17 cellular contexts compared by ENCODE assay signal in the genomic region with DNA sequence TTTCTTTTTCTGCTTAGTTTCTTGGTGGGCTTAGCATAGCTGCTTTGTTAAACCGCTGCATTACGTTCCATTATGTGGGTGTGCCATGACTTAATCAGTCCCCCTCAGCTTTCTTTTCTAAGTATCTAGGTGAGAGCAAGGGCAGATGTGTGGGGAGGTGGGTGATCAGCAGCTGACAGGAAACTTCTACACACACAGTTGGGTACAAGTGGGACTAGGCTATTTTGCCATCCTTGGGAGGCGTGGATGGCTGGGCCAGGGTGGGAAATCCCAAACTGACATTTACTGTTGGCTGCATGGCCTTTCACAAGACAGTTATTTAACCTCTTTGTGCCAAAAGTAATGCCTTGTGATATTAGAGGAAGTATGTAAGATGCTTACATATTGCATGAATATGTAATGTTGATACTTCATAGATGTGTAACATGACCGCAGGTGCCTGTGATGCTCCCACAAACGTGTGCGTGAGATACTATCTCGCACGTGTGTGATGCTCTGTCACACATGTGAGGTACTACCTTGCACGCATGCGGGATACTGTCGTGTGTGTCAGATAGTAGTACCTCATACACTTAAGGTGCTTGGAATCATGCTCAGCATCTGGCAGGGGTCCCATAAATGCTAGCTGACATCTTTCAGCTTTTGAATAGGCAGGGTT.
DNase-seq lines count a peak whose midpoint lies in the region; ATAC-seq and TF ChIP-seq lines count a peak whose summit lies in the region.
"Had no signal": no experiment of that assay in that cellular context is flagged by ENCODE, and none has a peak within 500 bp of the region (broad histone marks: within the 10 kb centered on the region; RNA-seq: fewer than 3 reads in every experiment).

No MANE protein-coding gene starts in this region.

- no peaks in the 10 kb centered on the region for H3K36me3 Mint-ChIP-seq in endodermal cell (ENCODE audit: low read depth)

- H3K36me3 ChIP-seq in DND-41 (ENCODE audit: insufficient read depth, low read length): no peaks in the 10 kb centered on the region
- no peaks in the 10 kb centered on the region for H3K36me3 ChIP-seq in Loucy (ENCODE audit: insufficient read depth, low read length)
- no peaks in the 10 kb centered on the region for H3K36me3 ChIP-seq in endodermal cell (ENCODE audit: control insufficient read depth, insufficient read depth, low read length)
- no peaks in the 10 kb centered on the region for H3K36me3 ChIP-seq in parathyroid adenoma (ENCODE audit: control insufficient read depth, insufficient read depth, low read length)

- H3K4me3 ChIP-seq in DND-41 (ENCODE audit: low read depth in 1 of 2, low read length in 2 of 2): no peak overlapping the region
- no peak overlapping the region for H3K4me3 ChIP-seq in Loucy (ENCODE audit: low read length, poor library complexity, severe bottlenecking)
- H3K4me3 ChIP-seq in endodermal cell (ENCODE audit: low read length): no peak overlapping the region
- no peak overlapping the region for H3K4me3 ChIP-seq in parathyroid adenoma (ENCODE audit: low read depth, low read length)
- H3K4me3 ChIP-seq: A549, GM23338, MG63 had no signal

- H3K4me1 Mint-ChIP-seq in endodermal cell: peaks cover 16% of the 10 kb centered on the region

- no peaks in the 10 kb centered on the region for H3K9me2 ChIP-seq in Loucy (replicated peaks; ENCODE audit: low read depth, low read length)

- no peak overlapping the region for H3K27ac ChIP-seq in DND-41 (ENCODE audit: low read length)
- no peak overlapping the region for H3K27ac ChIP-seq in endodermal cell (ENCODE audit: low read depth, low read length)
- peak overlapping the region; percentile 55 for H3K27ac ChIP-seq in parathyroid adenoma
- H3K27ac ChIP-seq: KMS-11 had no signal

- H3K9ac ChIP-seq in DND-41 (ENCODE audit: low read depth, low read length): no peak overlapping the region
- H3K9ac ChIP-seq in Loucy (ENCODE audit: low read depth, low read length, poor library complexity, severe bottlenecking): no peak overlapping the region
- H3K9ac ChIP-seq in endodermal cell (ENCODE audit: extremely low read depth, low read length, poor library complexity, severe bottlenecking): no peak overlapping the region
- H3K9ac ChIP-seq in parathyroid adenoma: no peak overlapping the region
- H3K9ac ChIP-seq: KMS-11 had no signal

- peaks cover 10% of the 10 kb centered on the region; the same call in 1 of the 2 replicates for H3F3A ChIP-seq in Loucy (ENCODE audit: low read depth)

- H3K9me3 ChIP-seq in DND-41 (ENCODE audit: insufficient read depth, low read length, severe bottlenecking): no peaks in the 10 kb centered on the region
- H3K9me3 ChIP-seq in Loucy (ENCODE audit: insufficient read depth, low read depth, low read length): no peaks in the 10 kb centered on the region
- no peaks in the 10 kb centered on the region for H3K9me3 ChIP-seq in endodermal cell (ENCODE audit: control insufficient read depth, low read length)
- no peaks in the 10 kb centered on the region for H3K9me3 ChIP-seq in parathyroid adenoma (ENCODE audit: control insufficient read depth, low read length)
- H3K9me3 ChIP-seq: A549, MG63 had no signal

- 0 out of 3 replicates have a peak, but pooled peaks have one; percentile 40 for ATAC-seq in DND-41 (ENCODE audit: insufficient read depth, low read depth)
- ATAC-seq in GM18519 (IDR thresholded peaks at IDR 0.05; ENCODE audit: low FRiP score, unreplicated experiment): no peak
- no peak for ATAC-seq in GM21786 (IDR thresholded peaks at IDR 0.05; ENCODE audit: unreplicated experiment)
- ATAC-seq: A549, GM23338 had no signal

- H3K27me3 ChIP-seq in DND-41 (ENCODE audit: insufficient read depth, low read length, poor library complexity) (no peaks in the 10 kb centered on the region), Loucy (ENCODE audit: insufficient read depth, low read length, poor library complexity, severe bottlenecking) (no peaks in the 10 kb centered on the region), endodermal cell (ENCODE audit: control insufficient read depth, insufficient read depth, low read length, poor library complexity, severe bottlenecking) (no peaks in the 10 kb centered on the region), parathyroid adenoma (ENCODE audit: control insufficient read depth, insufficient read depth, low read length) (no peaks in the 10 kb centered on the region)
- H3K27me3 ChIP-seq: MG63 had no signal

- no peak overlapping the region for H3K4me3 Mint-ChIP-seq in endodermal cell
- H3K4me3 Mint-ChIP-seq: GM23338 had no signal

- H3K27ac Mint-ChIP-seq in endodermal cell: no peak overlapping the region
- H3K27ac Mint-ChIP-seq: GM23338 had no signal

- 94 to 96% methylated on average over 9 to 11 of the region's 11 CpGs for WGBS in endodermal cell (ENCODE audit: insufficient coverage in 1 of 2, insufficient read length in 1 of 2), 2 experiments

- H3K4me1 ChIP-seq in DND-41 (ENCODE audit: insufficient read depth, low read length) (peaks cover 23% of the 10 kb centered on the region), Loucy (ENCODE audit: insufficient read depth, low read length, poor library complexity, severe bottlenecking) (peaks cover 37% of the 10 kb centered on the region), endodermal cell (ENCODE audit: control insufficient read depth, insufficient read depth, low read length) (peaks cover 2% of the 10 kb centered on the region), parathyroid adenoma (peaks cover 36% of the 10 kb centered on the region)

- TF ChIP-seq CTCF in DND-41 (IDR thresholded peaks at IDR 0.05; ENCODE audit: borderline replicate concordance, extremely low read depth, low read length, poor library complexity, severe bottlenecking) (no peak), Loucy (conservative IDR thresholded peaks at IDR 0.05; ENCODE audit: low read length) (no peak), endodermal cell (conservative IDR thresholded peaks at IDR 0.05) (no peak), parathyroid adenoma (IDR thresholded peaks at IDR 0.05) (no peak)

- DNase-seq in DND-41: no peak
- DNase-seq in endodermal cell: peak; percentile 11
- DNase-seq in mucosa of gallbladder (ENCODE audit: low spot score): no peak
- no peak for DNase-seq in DMS53 (lab: John Stamatoyannopoulos, UW)
- DNase-seq: C1 segment of cervical spinal cord, MG63, NCI-H1092 treated with DMSO at 0.1 percent for 48 hours, NCI-H2227 treated with DMSO at 0.1 percent for 48 hours, NCI-H526, SIG-M5 had no signal

- H3K4me2 ChIP-seq in DND-41 (ENCODE audit: insufficient read depth, low read length): no peak overlapping the region
- H3K4me2 ChIP-seq in Loucy (ENCODE audit: low read depth, low read length, poor library complexity, severe bottlenecking): peak overlapping the region; percentile 79
- no peak overlapping the region for H3K4me2 ChIP-seq in parathyroid adenoma (ENCODE audit: low read length)
- H3K4me2 ChIP-seq: GM23338, KMS-11 had no signal

- H2AFZ ChIP-seq in DND-41 (ENCODE audit: low read depth, low read length) (no peak overlapping the region), Loucy (ENCODE audit: low read length) (no peak overlapping the region), parathyroid adenoma (no peak overlapping the region)
- H2AFZ ChIP-seq: GM23338 had no signal

- H3K27me3 Mint-ChIP-seq in endodermal cell (ENCODE audit: insufficient read depth): no peaks in the 10 kb centered on the region

- H3K9me3 Mint-ChIP-seq in endodermal cell: no peaks in the 10 kb centered on the region
- H3K9me3 Mint-ChIP-seq: GM23338 had no signal

- H4K20me1 ChIP-seq in DND-41 (ENCODE audit: insufficient read depth, low read length) (no peaks in the 10 kb centered on the region), Loucy (ENCODE audit: insufficient read depth, low read length, poor library complexity, severe bottlenecking) (no peaks in the 10 kb centered on the region)

- H3K79me2 ChIP-seq in DND-41 (ENCODE audit: insufficient read depth, low read length) (no peaks in the 10 kb centered on the region), Loucy (ENCODE audit: insufficient read depth, low read length) (peaks cover 14% of the 10 kb centered on the region; the same call in 1 of the 2 replicates), parathyroid adenoma (peaks cover 5% of the 10 kb centered on the region)
